ENCODE assay signal across 8 cellular contexts in genomic region chr12:45670339-45671065, GRCh38. TPM values are rescaled to one million over a fixed set of nuclear protein-coding genes. Genes with fewer than 3 reads are reported as not detected.
DNase-seq lines count a peak whose midpoint lies in the region; ATAC-seq and TF ChIP-seq lines count a peak whose summit lies in the region.

No MANE protein-coding gene starts in this region.

- H3K9me3 ChIP-seq in gastroesophageal sphincter = no peaks in the 10 kb centered on the region

- TF ChIP-seq POLR2A in gastroesophageal sphincter (IDR thresholded peaks at IDR 0.05) = no peak

- no peaks in the 10 kb centered on the region for H3K36me3 ChIP-seq in gastroesophageal sphincter

- no peak for TF ChIP-seq CTCF in GM12865 (IDR thresholded peaks at IDR 0.05; ENCODE audit: insufficient read depth, low read depth, low read length, missing control alignments)
- TF ChIP-seq CTCF in gastroesophageal sphincter (IDR thresholded peaks at IDR 0.05) = no peak

- no peak for TF ChIP-seq EP300 in gastroesophageal sphincter (IDR thresholded peaks at IDR 0.05)

- ATAC-seq in GM21576 (IDR thresholded peaks at IDR 0.05; ENCODE audit: unreplicated experiment) (peak; percentile 51), gastroesophageal sphincter (no peak)

- H3K4me3 ChIP-seq in GM12865 (ENCODE audit: low read depth, low read length) (no peak overlapping the region), gastroesophageal sphincter (no peak overlapping the region)
- no peak overlapping the region; the same call in 1 of the 2 replicates for H3K4me3 ChIP-seq in Jurkat, Clone E6-1 (ENCODE audit: low read length)

- WGBS in gastroesophageal sphincter (ENCODE audit: low coverage in 1 of 2), 2 donors = 83 to 86% methylated on average over 3 to 4 of the region's 5 CpGs

- peaks cover 3 to 43% (median 9%) of the 10 kb centered on the region in 3 donors for H3K4me1 ChIP-seq in gastroesophageal sphincter

- H3K27me3 ChIP-seq in gastroesophageal sphincter = no peaks in the 10 kb centered on the region

- peak overlapping the region in 3 of 4 donors; percentile 42 to 63 (median 55) for H3K27ac ChIP-seq in gastroesophageal sphincter

- DNase-seq in GM12865 (ENCODE audit: low read depth) (peak; percentile 73), NCI-H1092 (lab: John Stamatoyannopoulos, UW) (no peak), NCI-H187 (lab: John Stamatoyannopoulos, UW) (no peak), DMS 273 treated with DMSO at 0.1 percent for 48 hours (lab: John Stamatoyannopoulos, UW) (no peak), midbrain (lab: John Stamatoyannopoulos, UW) (no peak)
- DNase-seq in Jurkat, Clone E6-1 (ENCODE audit: low read depth, low spot score) = peak; percentile 97

RNA-seq across cellular contexts. Expression of gene ARID2, which starts 59.0 kb away (rescaled TPM):
- polyA plus RNA-seq in Jurkat, Clone E6-1 (2012; ENCODE audit: insufficient read depth, insufficient read length) = 22.6 TPM
- 10 to 100 TPM; 28.9 to 49.0 (median 32.1) TPM for total RNA-seq in gastroesophageal sphincter

Comparison
In these comparisons a context has a peak if more than half of its experiments do, and no peak if none do; other contexts are left out.
1. DNase-seq: peak in GM12865 (single experiment) and Jurkat, Clone E6-1 (single experiment); none in NCI-H1092 (single experiment), NCI-H187 (0 of 2), DMS 273 treated with DMSO at 0.1 percent for 48 hours (single experiment) and midbrain (single experiment).